ENCODE assay signal across 1 cellular context in the genomic region with DNA sequence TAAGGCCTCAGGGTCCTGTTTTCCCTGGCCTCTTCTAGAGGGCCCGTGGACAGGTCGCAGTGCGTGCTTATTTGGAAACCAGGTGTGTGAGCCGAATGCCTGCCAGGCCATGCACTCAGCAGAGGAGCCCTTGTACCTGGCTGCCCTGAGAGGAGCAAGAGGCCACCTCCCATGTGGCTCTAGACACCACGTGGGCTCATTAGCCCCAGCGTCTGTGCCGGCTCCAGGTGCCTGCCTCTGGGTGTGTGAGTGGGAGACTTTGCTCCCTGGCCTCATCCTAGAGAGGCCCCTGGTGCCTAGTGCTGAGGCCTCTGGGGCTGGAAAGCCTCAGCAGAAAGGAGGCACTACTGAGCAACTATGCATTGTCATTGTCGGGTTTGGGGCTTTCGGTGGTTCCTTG.
TF ChIP-seq lines count a peak whose summit lies in the region.

No MANE protein-coding gene starts in this region.

TF ChIP-seq in HepG2, 621 proteins besides CTCF, POLR2A, EP300 and RAD21:
- TF ChIP-seq, protein P1, sequence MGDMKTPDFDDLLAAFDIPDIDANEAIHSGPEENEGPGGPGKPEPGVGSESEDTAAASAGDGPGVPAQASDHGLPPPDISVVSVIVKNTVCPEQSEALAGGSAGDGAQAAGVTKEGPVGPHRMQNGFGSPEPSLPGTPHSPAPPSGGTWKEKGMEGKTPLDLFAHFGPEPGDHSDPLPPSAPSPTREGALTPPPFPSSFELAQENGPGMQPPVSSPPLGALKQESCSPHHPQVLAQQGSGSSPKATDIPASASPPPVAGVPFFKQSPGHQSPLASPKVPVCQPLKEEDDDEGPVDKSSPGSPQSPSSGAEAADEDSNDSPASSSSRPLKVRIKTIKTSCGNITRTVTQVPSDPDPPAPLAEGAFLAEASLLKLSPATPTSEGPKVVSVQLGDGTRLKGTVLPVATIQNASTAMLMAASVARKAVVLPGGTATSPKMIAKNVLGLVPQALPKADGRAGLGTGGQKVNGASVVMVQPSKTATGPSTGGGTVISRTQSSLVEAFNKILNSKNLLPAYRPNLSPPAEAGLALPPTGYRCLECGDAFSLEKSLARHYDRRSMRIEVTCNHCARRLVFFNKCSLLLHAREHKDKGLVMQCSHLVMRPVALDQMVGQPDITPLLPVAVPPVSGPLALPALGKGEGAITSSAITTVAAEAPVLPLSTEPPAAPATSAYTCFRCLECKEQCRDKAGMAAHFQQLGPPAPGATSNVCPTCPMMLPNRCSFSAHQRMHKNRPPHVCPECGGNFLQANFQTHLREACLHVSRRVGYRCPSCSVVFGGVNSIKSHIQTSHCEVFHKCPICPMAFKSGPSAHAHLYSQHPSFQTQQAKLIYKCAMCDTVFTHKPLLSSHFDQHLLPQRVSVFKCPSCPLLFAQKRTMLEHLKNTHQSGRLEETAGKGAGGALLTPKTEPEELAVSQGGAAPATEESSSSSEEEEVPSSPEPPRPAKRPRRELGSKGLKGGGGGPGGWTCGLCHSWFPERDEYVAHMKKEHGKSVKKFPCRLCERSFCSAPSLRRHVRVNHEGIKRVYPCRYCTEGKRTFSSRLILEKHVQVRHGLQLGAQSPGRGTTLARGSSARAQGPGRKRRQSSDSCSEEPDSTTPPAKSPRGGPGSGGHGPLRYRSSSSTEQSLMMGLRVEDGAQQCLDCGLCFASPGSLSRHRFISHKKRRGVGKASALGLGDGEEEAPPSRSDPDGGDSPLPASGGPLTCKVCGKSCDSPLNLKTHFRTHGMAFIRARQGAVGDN (CRISPR knock-in tag; IDR thresholded peaks at IDR 0.05): 0 out of 2 replicates have a peak, but pooled peaks have one; percentile 14
- no peak for TF ChIP-seq ZNF383 (CRISPR knock-in tag; IDR thresholded peaks at IDR 0.05; ENCODE audit: borderline replicate concordance)
